Comparison of ENCODE assay signal across 8 cellular contexts in the genomic region with DNA sequence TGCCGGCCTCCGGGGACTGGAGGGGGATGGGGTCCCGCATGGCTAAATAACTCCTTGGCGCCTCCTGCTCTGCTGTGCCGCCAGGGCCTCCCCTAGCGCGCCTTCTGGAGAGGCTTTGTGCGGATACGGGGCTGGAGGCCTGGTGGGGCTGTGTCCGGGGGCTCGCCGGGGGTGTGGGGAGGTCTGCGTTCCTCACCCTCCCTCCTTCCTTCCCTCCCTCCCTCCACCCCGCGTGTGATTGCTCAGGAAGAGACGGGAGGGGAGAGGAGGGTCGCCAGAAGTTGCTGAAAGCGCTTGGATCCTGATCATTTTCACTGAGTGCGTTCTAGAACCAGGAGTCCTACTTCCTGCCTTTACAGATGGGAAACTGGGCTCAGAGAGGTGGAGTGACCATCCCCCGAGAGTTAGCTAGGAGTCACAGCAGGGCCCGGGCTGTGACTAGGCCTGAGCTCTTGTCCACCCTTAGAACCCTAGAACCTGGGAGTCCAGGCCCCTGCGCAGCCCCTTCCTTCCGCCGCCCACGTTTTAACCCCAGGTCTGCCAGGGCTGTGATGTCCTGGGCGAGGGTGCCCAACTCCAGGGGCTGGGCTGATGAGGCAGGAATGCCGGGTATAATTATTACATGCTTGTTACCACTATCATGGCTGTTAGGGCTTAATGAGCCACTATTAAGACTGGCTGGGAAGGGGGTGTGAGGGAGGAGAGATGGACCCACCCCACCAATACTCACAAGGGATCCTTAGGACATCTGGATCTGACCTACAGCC. TPM values are rescaled to one million over a fixed set of nuclear protein-coding genes. Genes with fewer than 3 reads are reported as not detected.
DNase-seq lines count a peak whose midpoint lies in the region; ATAC-seq and TF ChIP-seq lines count a peak whose summit lies in the region.

No MANE protein-coding gene starts in this region.

- CTCF ChIA-PET in Calu3 (lab: Charles Lee) = interaction anchor here (0.7 to 1.7 kb wide), 5 partner anchors 40 to 128 kb away, joined by 3 to 8 read pairs (median 4); a partner anchor contains a TSS
- CTCF ChIA-PET in naive thymus-derived CD4-positive, alpha-beta T cell (lab: Charles Lee) = interaction anchor here (1.0 to 7.8 kb wide), 6 partner anchors 10 to 57 kb away, joined by 3 to 266 read pairs (median 41); a partner anchor contains a TSS

- POLR2A ChIA-PET in naive thymus-derived CD4-positive, alpha-beta T cell (lab: Charles Lee) = interaction anchor here (0.5 to 10.5 kb wide), 35 partner anchors 9 to 1310 kb away, joined by 3 to 757 read pairs (median 5); a partner anchor contains a TSS

- H3K27me3 ChIP-seq in H9 (ENCODE audit: insufficient read depth, low read length) (no peaks in the 10 kb centered on the region), endocrine pancreas (ENCODE audit: control insufficient read depth, insufficient read depth, low read length) (no peaks in the 10 kb centered on the region)
- no peaks in the 10 kb centered on the region for H3K27me3 ChIP-seq in naive thymus-derived CD4-positive, alpha-beta T cell (ENCODE audit: control insufficient read depth in 2 of 2, insufficient read depth in 2 of 2, low read length in 2 of 2)

- WGBS in H9 (ENCODE audit: extremely low coverage, insufficient read length, low lambda C conversion rate) = no CpG with 5 or more reads among the region's 27 CpGs

- H3K4me3 ChIP-seq in SK-N-MC (peak overlapping the region; percentile 87), endocrine pancreas (ENCODE audit: control insufficient read depth, insufficient read depth, low read length) (no peak overlapping the region)
- peak overlapping the region; percentile 63 for H3K4me3 ChIP-seq in naive thymus-derived CD4-positive, alpha-beta T cell (ENCODE audit: low read length)

- H3K9ac ChIP-seq in H9 (ENCODE audit: extremely low read depth, insufficient read length, low read length) (peak overlapping the region; percentile 94), SK-N-MC (ENCODE audit: insufficient read length) (peak overlapping the region; percentile 100), endocrine pancreas (ENCODE audit: control insufficient read depth, insufficient read depth, low read length) (peak overlapping the region; percentile 78)

- no peaks in the 10 kb centered on the region for H3K9me3 Mint-ChIP-seq in Calu3 (ENCODE audit: low read depth, unreplicated experiment)
- H3K9me3 Mint-ChIP-seq in H9 = peaks cover 0 to 4% of the 10 kb centered on the region in 2 experiments; a peak in 3 of 5 replicates
- peaks cover 0 to 33% (median 0%) of the 10 kb centered on the region in 11 donors for H3K9me3 Mint-ChIP-seq in naive thymus-derived CD4-positive, alpha-beta T cell

- no peak overlapping the region for H4K8ac ChIP-seq in H9 (replicated peaks; ENCODE audit: insufficient read length, low read depth, low read length)

- peak overlapping the region; percentile 74 for H3K4me3 Mint-ChIP-seq in Calu3 (ENCODE audit: low read depth, unreplicated experiment)
- H3K4me3 Mint-ChIP-seq in H9 = peak overlapping the region; percentile 71 to 86
- H3K4me3 Mint-ChIP-seq in naive thymus-derived CD4-positive, alpha-beta T cell = peak overlapping the region; percentile 70 to 96 (median 88)

- H3K27ac Mint-ChIP-seq in Calu3 (ENCODE audit: unreplicated experiment) (peak overlapping the region; percentile 95), H9 (peak overlapping the region; percentile 93 to 99 (median 98))
- H3K27ac Mint-ChIP-seq in naive thymus-derived CD4-positive, alpha-beta T cell = peak overlapping the region; percentile 94 to 99 (median 97)

- peak overlapping the region; percentile 67 for H3K18ac ChIP-seq in H9 (ENCODE audit: insufficient read length, low read depth, low read length)

- H2AFZ ChIP-seq in H9 (ENCODE audit: low read length) = no peak overlapping the region

- peak overlapping the region; percentile 6 for H4K5ac ChIP-seq in H9 (ENCODE audit: insufficient read length, low read depth, low read length)

- peak overlapping the region; percentile 67 for H3T11ph ChIP-seq in H9 (ENCODE audit: low read length)

- peak overlapping the region; percentile 83 for H2BK5ac ChIP-seq in H9 (ENCODE audit: insufficient read length, low read length)

- no peak overlapping the region for H3K23ac ChIP-seq in H9 (ENCODE audit: insufficient read length, low read depth, low read length)

- H3K27me3 Mint-ChIP-seq in Calu3 (ENCODE audit: unreplicated experiment) = no peaks in the 10 kb centered on the region
- peaks cover 5% of the 10 kb centered on the region; the same call in 1 of the 2 replicates for H3K27me3 Mint-ChIP-seq in H9 (ENCODE audit: low read depth)
- peaks cover 0 to 9% (median 0%) of the 10 kb centered on the region in 5 donors for H3K27me3 Mint-ChIP-seq in naive thymus-derived CD4-positive, alpha-beta T cell

- peaks cover 9% of the 10 kb centered on the region for H3K23me2 ChIP-seq in H9 (ENCODE audit: insufficient read length, low read depth, low read length, poor library complexity, severe bottlenecking)

- H2BK120ac ChIP-seq in H9 (ENCODE audit: low read depth, low read length, poor library complexity, severe bottlenecking) = peak overlapping the region; percentile 81

- TSS peak; percentile 92 for BruUV-seq in Calu3 (replicated peaks; lab: Mats Ljungman, UMichigan)

- H3K14ac ChIP-seq in H9 (ENCODE audit: insufficient read depth, low read length) = peak overlapping the region; percentile 99

- peak; percentile 27 for DNase-seq in Calu3
- no peak for DNase-seq in H9
- no peak for DNase-seq in SK-N-MC (ENCODE audit: low read depth, low spot score)
- DNase-seq in naive thymus-derived CD4-positive, alpha-beta T cell = peak in 1 of 9 donors; percentile 54
- DNase-seq in GM19240 (ENCODE audit: insufficient read length, low spot score) = no peak

- no peak overlapping the region for H2AK5ac ChIP-seq in H9 (ENCODE audit: insufficient read length, low read length)

- peaks cover 3% of the 10 kb centered on the region for H3K79me1 ChIP-seq in H9 (ENCODE audit: insufficient read depth, low read depth, low read length, poor library complexity, severe bottlenecking)

- peak overlapping the region; percentile 80; the same call in 1 of the 2 replicates for H3K4ac ChIP-seq in H9 (ENCODE audit: low read depth, low read length)

- no peak overlapping the region for H2BK20ac ChIP-seq in H9 (ENCODE audit: low read depth, low read length, poor library complexity, severe bottlenecking)

- peaks cover 11% of the 10 kb centered on the region for H3K36me3 ChIP-seq in SK-N-MC (ENCODE audit: insufficient read depth, low read length)
- H3K36me3 ChIP-seq in endocrine pancreas (ENCODE audit: control insufficient read depth, insufficient read depth, low read length) = peaks cover 27% of the 10 kb centered on the region
- H3K36me3 ChIP-seq in naive thymus-derived CD4-positive, alpha-beta T cell (ENCODE audit: control insufficient read depth in 2 of 3, insufficient read depth in 3 of 3, low read length in 3 of 3) = peaks cover 0 to 30% (median 4%) of the 10 kb centered on the region in 3 experiments

- peaks cover 9% of the 10 kb centered on the region; the same call in 1 of the 2 replicates for H3K79me2 ChIP-seq in H9 (ENCODE audit: insufficient read depth, low read length)

- H3K4me1 Mint-ChIP-seq in Calu3 (ENCODE audit: low read depth, unreplicated experiment) (peaks cover 17% of the 10 kb centered on the region), H9 (peaks cover 35 to 39% of the 10 kb centered on the region in 2 experiments)
- peaks cover 32 to 61% (median 56%) of the 10 kb centered on the region in 7 donors for H3K4me1 Mint-ChIP-seq in naive thymus-derived CD4-positive, alpha-beta T cell

- peak overlapping the region; percentile 48 for H4K91ac ChIP-seq in H9 (ENCODE audit: insufficient read length, low read depth, low read length)

- peak overlapping the region; percentile 47 for H2BK12ac ChIP-seq in H9 (ENCODE audit: insufficient read length, low read depth, low read length)

- peak overlapping the region; percentile 64 for H3K56ac ChIP-seq in H9 (ENCODE audit: insufficient read length, low read depth, low read length)

- no peak for ATAC-seq in naive thymus-derived CD4-positive, alpha-beta T cell
- ATAC-seq in GM19467 (IDR thresholded peaks at IDR 0.05; ENCODE audit: unreplicated experiment) = no peak
- no peak for ATAC-seq in HG03045 (IDR thresholded peaks at IDR 0.05; ENCODE audit: unreplicated experiment)

- peak overlapping the region; percentile 94 for H3K27ac ChIP-seq in H9 (ENCODE audit: insufficient read length, low read depth, low read length)
- H3K27ac ChIP-seq in SK-N-MC = peak overlapping the region; percentile 100
- H3K27ac ChIP-seq in naive thymus-derived CD4-positive, alpha-beta T cell (ENCODE audit: low read depth, low read length) = peak overlapping the region; percentile 100

- H3K4me2 ChIP-seq in H9 (ENCODE audit: insufficient read depth, insufficient read length, low read length) = peak overlapping the region; percentile 71

- peaks cover 57% of the 10 kb centered on the region for H3K36me3 Mint-ChIP-seq in Calu3 (ENCODE audit: insufficient read depth, unreplicated experiment)
- peaks cover 5 to 23% (median 21%) of the 10 kb centered on the region in 3 experiments; a peak in 6 of 7 replicates for H3K36me3 Mint-ChIP-seq in H9 (ENCODE audit: insufficient read depth in 1 of 3, low read depth in 3 of 3)
- H3K36me3 Mint-ChIP-seq in naive thymus-derived CD4-positive, alpha-beta T cell = peaks cover 0 to 33% (median 8%) of the 10 kb centered on the region in 5 donors

- TF ChIP-seq CTCF in Calu3 (IDR thresholded peaks at IDR 0.05; ENCODE audit: unreplicated experiment) (no peak), H9 (conservative IDR thresholded peaks at IDR 0.05) (no peak)

- intact Hi-C loops in Calu3 (cut with micrococcal nuclease; ENCODE audit: unreplicated experiment) = no loop called here
- intact Hi-C loops in naive thymus-derived CD4-positive, alpha-beta T cell (cut with micrococcal nuclease) = no loop called here

- H4K20me1 ChIP-seq in H9 (ENCODE audit: control insufficient read depth, insufficient read depth, insufficient read length) = no peaks in the 10 kb centered on the region

- H2BK15ac ChIP-seq in H9 (ENCODE audit: low read depth, low read length) = no peak overlapping the region

- H3K4me1 ChIP-seq in H9 (ENCODE audit: insufficient read depth, low read length) (no peaks in the 10 kb centered on the region; the same call in 1 of the 2 replicates), endocrine pancreas (ENCODE audit: control insufficient read depth, insufficient read depth, low read length) (no peaks in the 10 kb centered on the region)
- H3K4me1 ChIP-seq in naive thymus-derived CD4-positive, alpha-beta T cell (ENCODE audit: control insufficient read depth in 2 of 2, insufficient read depth in 2 of 2, low read length in 2 of 2) = peaks cover 26 to 45% of the 10 kb centered on the region in 2 donors

- H3K9me3 ChIP-seq in H9 (ENCODE audit: control insufficient read depth, low read depth, low read length) = no peaks in the 10 kb centered on the region
- no peaks in the 10 kb centered on the region for H3K9me3 ChIP-seq in SK-N-MC (ENCODE audit: low read depth, low read length)
- no peaks in the 10 kb centered on the region for H3K9me3 ChIP-seq in endocrine pancreas (ENCODE audit: control insufficient read depth, low read length)
- no peaks in the 10 kb centered on the region for H3K9me3 ChIP-seq in naive thymus-derived CD4-positive, alpha-beta T cell (ENCODE audit: control insufficient read depth in 2 of 3, low read length in 3 of 3)

RNA-seq across cellular contexts. Expression of a gene that starts 0.8 kb away (rescaled TPM):
- total RNA-seq in Calu3 (2022) (44.9 and 60.9 TPM in 2 replicates), H9 (2021) (103 and 109 TPM in 2 replicates)
- total RNA-seq in naive thymus-derived CD4-positive, alpha-beta T cell = 1,000 to 10,000 TPM in 2 of 5 experiments, 100 to 1,000 TPM in 3; 196 to 1,360 (median 279) TPM
- 10 to 100 TPM; 29.0 to 67.3 TPM for polyA plus RNA-seq in naive thymus-derived CD4-positive, alpha-beta T cell

RNA-seq across cellular contexts. Expression of a gene that starts 8.0 kb away (rescaled TPM):
- total RNA-seq in Calu3 (2022) = 1.5 and 1.6 TPM in 2 replicates
- 0.39 and 0.48 TPM in 2 replicates for total RNA-seq in H9 (2021)
- total RNA-seq in naive thymus-derived CD4-positive, alpha-beta T cell = 10 to 100 TPM in 2 of 5 experiments, 1 to 10 TPM in 3; 4.7 to 28.3 (median 9.1) TPM
- polyA plus RNA-seq in naive thymus-derived CD4-positive, alpha-beta T cell = under 1 TPM; 0.19 to 0.24 TPM

RNA-seq across cellular contexts. Expression of a gene that starts 40.7 kb away (rescaled TPM):
- total RNA-seq in Calu3 (2022) (111 and 115 TPM in 2 replicates), H9 (2021) (342 and 344 TPM in 2 replicates)
- 100 to 1,000 TPM in 1 of 5 experiments, 10 to 100 TPM in 4; 45.3 to 131 (median 56.2) TPM for total RNA-seq in naive thymus-derived CD4-positive, alpha-beta T cell
- polyA plus RNA-seq in naive thymus-derived CD4-positive, alpha-beta T cell = 100 to 1,000 TPM; 123 to 163 TPM

RNA-seq across cellular contexts. Expression of a gene that starts 56.0 kb away (rescaled TPM):
- total RNA-seq in Calu3 (2022) (0.90 and 2.4 TPM in 2 replicates), H9 (2021) (1.4 and 1.8 TPM in 2 replicates)
- total RNA-seq in naive thymus-derived CD4-positive, alpha-beta T cell = not detected
- not detected for polyA plus RNA-seq in naive thymus-derived CD4-positive, alpha-beta T cell

RNA-seq across cellular contexts. Expression of a gene that starts 58.2 kb away (rescaled TPM):
- total RNA-seq in Calu3 (2022) (27.9 and 42.0 TPM in 2 replicates), H9 (2021) (61.4 and 64.8 TPM in 2 replicates)
- 10 to 100 TPM; 26.6 to 57.1 (median 43.8) TPM for total RNA-seq in naive thymus-derived CD4-positive, alpha-beta T cell
- 10 to 100 TPM in 1 of 2 donors, 1 to 10 TPM in 1; 9.4 to 11.1 TPM for polyA plus RNA-seq in naive thymus-derived CD4-positive, alpha-beta T cell
